8 cellular contexts compared by ENCODE assay signal in the genomic region with DNA sequence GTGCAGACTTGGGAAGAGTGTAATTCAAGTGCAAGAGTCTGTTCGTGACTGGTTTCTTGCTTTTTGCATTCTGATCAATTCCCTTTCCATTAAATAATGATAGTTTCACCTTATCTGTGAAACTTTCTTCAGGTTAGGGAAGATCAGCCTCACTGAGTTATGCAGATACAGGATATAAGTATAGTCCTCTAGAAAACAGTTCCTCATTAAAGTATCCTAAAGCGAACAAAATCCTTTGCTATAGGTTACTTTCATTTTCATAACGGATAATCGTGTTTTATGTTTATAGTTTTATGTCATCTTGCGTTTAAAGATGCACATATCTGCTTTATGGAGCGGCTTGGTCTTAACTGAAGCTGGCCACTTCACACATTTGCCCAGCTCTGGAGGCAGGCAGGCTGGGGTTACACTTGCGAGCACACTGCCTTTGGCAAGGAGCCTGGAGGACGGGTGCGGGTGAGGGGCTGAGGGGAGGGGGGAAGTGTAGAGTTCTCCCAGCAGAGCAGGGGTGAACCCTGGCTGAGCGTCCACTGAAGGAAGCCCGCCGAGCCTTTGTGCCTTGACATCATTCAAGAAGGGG.
DNase-seq lines count a peak whose midpoint lies in the region; ATAC-seq and TF ChIP-seq lines count a peak whose summit lies in the region.

No MANE protein-coding gene starts in this region.

- ATAC-seq in GM21423 (IDR thresholded peaks at IDR 0.05; ENCODE audit: unreplicated experiment), result no peak

- no peaks in the 10 kb centered on the region for H3K9me3 Mint-ChIP-seq in activated CD4-positive, alpha-beta T cell treated with anti-CD3 and anti-CD28 coated beads, Interleukin-2, amount 10 ng/mL, durations not matched to agents 7 days and 5 days
- no peaks in the 10 kb centered on the region for H3K9me3 Mint-ChIP-seq in immature natural killer cell

- H3K36me3 Mint-ChIP-seq in activated CD4-positive, alpha-beta T cell treated with anti-CD3 and anti-CD28 coated beads, Interleukin-2, amount 10 ng/mL, durations not matched to agents 7 days and 5 days (ENCODE audit: low read depth), result no peaks in the 10 kb centered on the region
- H3K36me3 Mint-ChIP-seq in immature natural killer cell, result no peaks in the 10 kb centered on the region

- peak overlapping the region; percentile 79 for H3K27ac Mint-ChIP-seq in activated CD4-positive, alpha-beta T cell treated with anti-CD3 and anti-CD28 coated beads, Interleukin-2, amount 10 ng/mL, durations not matched to agents 7 days and 5 days
- peak overlapping the region; percentile 71 to 93 (median 84) for H3K27ac Mint-ChIP-seq in immature natural killer cell

- POLR2A ChIA-PET in activated CD4-positive, alpha-beta T cell treated with anti-CD3 and anti-CD28 coated beads, Interleukin-2, amount 10 ng/mL, durations not matched to agents 7 days and 5 days (lab: Charles Lee), result no interaction called here

- H3K4me3 ChIP-seq in WI38 (ENCODE audit: low read depth, low read length) (peak overlapping the region; percentile 53), tibial nerve (peak overlapping the region in 2 of 4 donors; percentile 25 to 40)

- H3K27me3 ChIP-seq in tibial nerve, result no peaks in the 10 kb centered on the region

- CTCF ChIA-PET in activated CD4-positive, alpha-beta T cell treated with anti-CD3 and anti-CD28 coated beads, Interleukin-2, amount 10 ng/mL, durations not matched to agents 7 days and 5 days (lab: Charles Lee), result interaction anchor here (1.1 to 1.5 kb wide), 5 partner anchors 17 to 299 kb away, joined by 3 to 4 read pairs (median 3); no protein-coding TSS in a partner anchor

- H3K4me1 ChIP-seq in tibial nerve, result peaks cover 0 to 36% (median 18%) of the 10 kb centered on the region in 4 donors

- TF ChIP-seq POLR2A in tibial nerve (IDR thresholded peaks at IDR 0.05), result no peak

- peak overlapping the region; percentile 90 for H3K27ac ChIP-seq in substantia nigra (ENCODE audit: low read depth, low read length, poor library complexity, severe bottlenecking)
- peak overlapping the region in 1 of 4 donors; percentile 1 for H3K27ac ChIP-seq in tibial nerve

- peaks cover 16% of the 10 kb centered on the region for H3K27me3 Mint-ChIP-seq in activated CD4-positive, alpha-beta T cell treated with anti-CD3 and anti-CD28 coated beads, Interleukin-2, amount 10 ng/mL, durations not matched to agents 7 days and 5 days
- peaks cover 0 to 4% (median 3%) of the 10 kb centered on the region in 3 donors for H3K27me3 Mint-ChIP-seq in immature natural killer cell (ENCODE audit: low read depth in 3 of 3)

- H3K36me3 ChIP-seq in tibial nerve, result no peaks in the 10 kb centered on the region

- TF ChIP-seq EP300 in tibial nerve (IDR thresholded peaks at IDR 0.05), result no peak

- peaks cover 23% of the 10 kb centered on the region for H3K4me1 Mint-ChIP-seq in activated CD4-positive, alpha-beta T cell treated with anti-CD3 and anti-CD28 coated beads, Interleukin-2, amount 10 ng/mL, durations not matched to agents 7 days and 5 days
- peaks cover 33% of the 10 kb centered on the region in 2 donors for H3K4me1 Mint-ChIP-seq in immature natural killer cell

- no peak for TF ChIP-seq CTCF in WI38 (IDR thresholded peaks at IDR 0.05; ENCODE audit: low read depth, low read length)
- no peak for TF ChIP-seq CTCF in tibial nerve (IDR thresholded peaks at IDR 0.05)

- WGBS in tibial nerve, 2 donors, result 13 to 17% methylated on average over 12 of the region's 12 CpGs

- no peaks in the 10 kb centered on the region for H3K9me3 ChIP-seq in tibial nerve

- DNase-seq in activated CD4-positive, alpha-beta T cell treated with anti-CD3 and anti-CD28 coated beads, Interleukin-2, amount 10 ng/mL, durations not matched to agents 7 days and 5 days, result no peak
- no peak for DNase-seq in activated CD4-positive, alpha-beta T cell treated with anti-CD3 and anti-CD28 coated beads, Interleukin-2, amount 50 U/mL, for 4 hours
- peak in 2 of 3 donors; percentile 4 to 5 for DNase-seq in immature natural killer cell
- DNase-seq in substantia nigra (lab: John Stamatoyannopoulos, UW), result peak in 23 of 49 donors; percentile 10 to 72 (median 36)
- DNase-seq in NCI-H82 treated with DMSO at 0.1 percent for 48 hours (lab: John Stamatoyannopoulos, UW; ENCODE audit: unreplicated experiment), result no peak
- DNase-seq in tibial nerve (ENCODE audit: low spot score in 2 of 2), result no peak

- H3K4me3 Mint-ChIP-seq in activated CD4-positive, alpha-beta T cell treated with anti-CD3 and anti-CD28 coated beads, Interleukin-2, amount 10 ng/mL, durations not matched to agents 7 days and 5 days, result peak overlapping the region; percentile 68
- H3K4me3 Mint-ChIP-seq in immature natural killer cell, result peak overlapping the region; percentile 80 to 93 (median 84)

Comparison
In these comparisons a context has a peak if more than half of its experiments do, and no peak if none do; other contexts are left out.
1. DNase-seq: peak in immature natural killer cell (2 of 3); none in activated CD4-positive, alpha-beta T cell treated with anti-CD3 and anti-CD28 coated beads, Interleukin-2, amount 10 ng/mL, durations not matched to agents 7 days and 5 days (single experiment), activated CD4-positive, alpha-beta T cell treated with anti-CD3 and anti-CD28 coated beads, Interleukin-2, amount 50 U/mL, for 4 hours (0 of 2), NCI-H82 treated with DMSO at 0.1 percent for 48 hours (single experiment) and tibial nerve (0 of 2).